8 cellular contexts compared by ENCODE assay signal in genomic region chr6:150599199-150600002, GRCh38. TPM values are rescaled to one million over a fixed set of nuclear protein-coding genes. Genes with fewer than 3 reads are reported as not detected.
DNase-seq lines count a peak whose midpoint lies in the region; ATAC-seq lines count a peak whose summit lies in the region.

TSS of gene PLEKHG1 (plus strand) at chr6:150599885. CDS start at chr6:150733682, 133,797 bp downstream.

- 12 to 14% methylated on average over 31 to 44 of the region's 53 CpGs for WGBS in mesodermal cell (ENCODE audit: insufficient coverage in 2 of 2), 2 experiments

- peak; percentile 51 for DNase-seq in NCI-H2107 (lab: John Stamatoyannopoulos, UW)
- DNase-seq in NCI-H2107 treated with DMSO at 0.1 percent for 48 hours (lab: John Stamatoyannopoulos, UW; ENCODE audit: unreplicated experiment): no peak
- peak; percentile 64 for DNase-seq in NCI-H226
- DNase-seq in activated CD8-positive, alpha-beta memory T cell treated with anti-CD3 and anti-CD28 coated beads, Interleukin-2, amount 10 ng/mL, durations not matched to agents 7 days and 5 days: peak; percentile 77
- DNase-seq in epidermal melanocyte (ENCODE audit: insufficient read length, low spot score): peak; percentile 54
- DNase-seq in stimulated activated CD8-positive, alpha-beta memory T cell treated with anti-CD3 and anti-CD28 coated beads, Interleukin-7, amount 100 ng/mL, for 48 hours (ENCODE audit: extremely low read depth in 1 of 2, low read depth in 1 of 2): peak; percentile 17 to 39

- H3K4me3 ChIP-seq in mesodermal cell (ENCODE audit: extremely low read depth, insufficient read depth, low read length, poor library complexity, severe bottlenecking): peak within 1 kb of the TSS; percentile 66

- H3K4me1 ChIP-seq in mesodermal cell (ENCODE audit: control insufficient read depth, insufficient read depth, low read length, poor library complexity, severe bottlenecking): no peaks in the 10 kb centered on the region

- H3K4me1 Mint-ChIP-seq in activated CD8-positive, alpha-beta memory T cell treated with anti-CD3 and anti-CD28 coated beads, Interleukin-2, amount 10 ng/mL, durations not matched to agents 7 days and 5 days: peaks cover 20% of the 10 kb centered on the region

- peak; percentile 77 for ATAC-seq in HG02852 (IDR thresholded peaks at IDR 0.05; ENCODE audit: unreplicated experiment)
- peak; percentile 91 for ATAC-seq in activated CD8-positive, alpha-beta memory T cell treated with anti-CD3 and anti-CD28 coated beads, Interleukin-2, amount 10 ng/mL, durations not matched to agents 7 days and 5 days

- no peak within 1 kb of the TSS for H3K27ac ChIP-seq in mesodermal cell (ENCODE audit: low read depth, low read length, severe bottlenecking)

- H3K9me3 Mint-ChIP-seq in activated CD8-positive, alpha-beta memory T cell treated with anti-CD3 and anti-CD28 coated beads, Interleukin-2, amount 10 ng/mL, durations not matched to agents 7 days and 5 days (ENCODE audit: low read depth): no peaks in the 10 kb centered on the region

- H3K4me3 Mint-ChIP-seq in activated CD8-positive, alpha-beta memory T cell treated with anti-CD3 and anti-CD28 coated beads, Interleukin-2, amount 10 ng/mL, durations not matched to agents 7 days and 5 days: peak within 1 kb of the TSS; percentile 81

- no peaks in the 10 kb centered on the region for H3K9me3 ChIP-seq in mesodermal cell (ENCODE audit: control insufficient read depth, low read length)

- peak within 1 kb of the TSS; percentile 77 for H3K27ac Mint-ChIP-seq in activated CD8-positive, alpha-beta memory T cell treated with anti-CD3 and anti-CD28 coated beads, Interleukin-2, amount 10 ng/mL, durations not matched to agents 7 days and 5 days

- H3K36me3 Mint-ChIP-seq in activated CD8-positive, alpha-beta memory T cell treated with anti-CD3 and anti-CD28 coated beads, Interleukin-2, amount 10 ng/mL, durations not matched to agents 7 days and 5 days: no peaks in the 10 kb centered on the region

- no peaks in the 10 kb centered on the region for H3K36me3 ChIP-seq in mesodermal cell (ENCODE audit: control insufficient read depth, insufficient read depth, low read length)

- peaks cover 53% of the 10 kb centered on the region for H3K27me3 Mint-ChIP-seq in activated CD8-positive, alpha-beta memory T cell treated with anti-CD3 and anti-CD28 coated beads, Interleukin-2, amount 10 ng/mL, durations not matched to agents 7 days and 5 days

- CTCF ChIA-PET in activated CD8-positive, alpha-beta memory T cell treated with anti-CD3 and anti-CD28 coated beads, Interleukin-2, amount 10 ng/mL, durations not matched to agents 7 days and 5 days (lab: Charles Lee): interaction anchor here (1.0 to 3.6 kb wide), 3 partner anchors 142 to 216 kb away, joined by 3 to 22 read pairs (median 12); no protein-coding TSS in a partner anchor

RNA-seq across cellular contexts. Expression of gene PLEKHG1, which starts in this region (rescaled TPM):
- 1 to 10 TPM; 4.6 to 5.1 TPM for total RNA-seq in activated CD8-positive, alpha-beta memory T cell treated with anti-CD3 and anti-CD28 coated beads, Interleukin-2, amount 10 ng/mL, durations not matched to agents 7 days and 5 days
- polyA plus RNA-seq in mesodermal cell (2013, experiment 1 of 2): 12.7 TPM
- 7.7 TPM for polyA plus RNA-seq in mesodermal cell (2013, experiment 2 of 2)
